In the genomic region with DNA sequence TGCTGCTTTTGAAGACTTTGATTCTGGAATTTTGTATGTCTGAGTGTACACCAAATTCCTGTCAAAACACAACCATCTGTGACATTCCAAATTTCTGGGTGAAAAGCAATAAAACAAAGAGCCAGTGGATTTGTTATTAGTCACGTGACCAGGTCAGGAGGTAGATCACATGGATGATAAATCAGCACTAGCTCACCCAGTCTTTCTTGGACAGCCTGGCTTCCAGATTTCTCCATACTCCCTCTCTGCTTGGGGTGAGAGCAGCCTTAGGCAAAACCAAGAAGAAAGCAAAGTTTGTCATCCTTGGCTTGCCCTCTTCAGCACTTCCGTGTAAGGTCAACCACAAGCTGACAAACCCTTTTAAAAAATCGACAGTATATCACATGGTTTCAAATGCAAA, we compare ENCODE assay signal across 20 cellular contexts.
DNase-seq lines count a peak whose midpoint lies in the region; ATAC-seq, FAIRE-seq and TF ChIP-seq lines count a peak whose summit lies in the region.
"Had no signal": no experiment of that assay in that cellular context is flagged by ENCODE, and none has a peak within 500 bp of the region (broad histone marks: within the 10 kb centered on the region; RNA-seq: fewer than 3 reads in every experiment).

No MANE protein-coding gene starts in this region.

- no peak overlapping the region for H3K27ac Mint-ChIP-seq in astrocyte (ENCODE audit: unreplicated experiment)
- H3K27ac Mint-ChIP-seq: activated CD4-positive, alpha-beta T cell treated with anti-CD3 and anti-CD28 coated beads, Interleukin-2, amount 10 ng/mL, durations not matched to agents 24 days and 14 days; activated naive CD4-positive, alpha-beta T cell treated with anti-CD3 and anti-CD28 coated beads, Interleukin-2, amount 50 U/mL, for 72 hours; immature natural killer cell; natural killer cell treated with Interleukin-12 subunit alpha and Interleukin-12 subunit beta and Interleukin-15 and Interleukin-18, amount 100 ng/mL, for 72 hours had no signal

- TF ChIP-seq POLR2A in A549 (IDR thresholded peaks at IDR 0.05; ENCODE audit: low read length), result no peak

- POLR2A ChIA-PET in A549 (lab: Yijun Ruan, JAX), result no interaction called here

- peaks cover 9% of the 10 kb centered on the region; the same call in 2 of the 3 replicates for H3K4me1 ChIP-seq in A549
- H3K4me1 ChIP-seq in astrocyte (ENCODE audit: insufficient read depth, low read length), result no peaks in the 10 kb centered on the region

- 74% methylated on average over 3 of the region's 3 CpGs for WGBS in A549 (ENCODE audit: missing lambda C conversion rate)

- DNase-seq in A549 (ENCODE audit: low read depth in 1 of 2, low spot score in 1 of 2) (no peak), GM04503 (ENCODE audit: low read depth) (peak; percentile 43), astrocyte (ENCODE audit: low read depth) (peak; percentile 41), fibroblast of villous mesenchyme (ENCODE audit: low read depth) (peak; percentile 29), cerebellar cortex (ENCODE audit: low spot score) (no peak), DMS 273 (lab: John Stamatoyannopoulos, UW; ENCODE audit: unreplicated experiment) (no peak), NCI-H1694 treated with DMSO at 0.1 percent for 48 hours (lab: John Stamatoyannopoulos, UW) (no peak), dorsolateral prefrontal cortex (no peak)
- DNase-seq: activated CD4-positive, alpha-beta T cell treated with anti-CD3 and anti-CD28 coated beads, Interleukin-2, amount 10 ng/mL, durations not matched to agents 24 days and 14 days; effector memory CD4-positive, alpha-beta T cell; glutamatergic neuron; immature natural killer cell; Karpas-422; NCI-H1417; NCI-H2227 treated with DMSO at 0.1 percent for 48 hours; stimulated activated CD4-positive, alpha-beta T cell treated with anti-CD3 and anti-CD28 coated beads, Interleukin-2, amount 100 ng/mL, for 24 hours had no signal

- no peaks in the 10 kb centered on the region for H3K79me2 ChIP-seq in astrocyte (ENCODE audit: insufficient read depth, low read length)

- H3K4me2 ChIP-seq in A549, result no peak overlapping the region
- H3K4me2 ChIP-seq in astrocyte (ENCODE audit: low read length), result no peak overlapping the region

- CTCF ChIA-PET in A549 (lab: Yijun Ruan, JAX), result interaction anchor here (1.4 kb wide), 1 partner anchor 8 kb away, joined by 3 read pairs; no protein-coding TSS in a partner anchor

- H3K27me3 ChIP-seq in astrocyte (ENCODE audit: insufficient read depth, low read length), result no peaks in the 10 kb centered on the region
- peaks cover 0 to 31% (median 0%) of the 10 kb centered on the region in 45 donors for H3K27me3 ChIP-seq in dorsolateral prefrontal cortex

- no peak for TF ChIP-seq EP300 in A549 (IDR thresholded peaks at IDR 0.05)

- ATAC-seq in A549, result no peak
- ATAC-seq: activated naive CD4-positive, alpha-beta T cell treated with anti-CD3 and anti-CD28 coated beads, Interleukin-2, amount 50 U/mL, for 72 hours; natural killer cell treated with Interleukin-12 subunit alpha and Interleukin-12 subunit beta and Interleukin-15 and Interleukin-18, amount 100 ng/mL, for 72 hours had no signal

- TF ChIP-seq RAD21 in A549 (conservative IDR thresholded peaks at IDR 0.05 in 1 of 2, IDR thresholded peaks at IDR 0.05 in 1 of 2), result no peak

- H2AFZ ChIP-seq in astrocyte (ENCODE audit: low read depth, low read length), result no peak overlapping the region

- H3K36me3 Mint-ChIP-seq in astrocyte (ENCODE audit: low read depth, unreplicated experiment), result no peaks in the 10 kb centered on the region
- H3K36me3 Mint-ChIP-seq: activated naive CD4-positive, alpha-beta T cell treated with anti-CD3 and anti-CD28 coated beads, Interleukin-2, amount 50 U/mL, for 72 hours; immature natural killer cell; natural killer cell treated with Interleukin-12 subunit alpha and Interleukin-12 subunit beta and Interleukin-15 and Interleukin-18, amount 100 ng/mL, for 72 hours had no signal

- H3K36me3 ChIP-seq in astrocyte (ENCODE audit: insufficient read depth, low read length), result no peaks in the 10 kb centered on the region

- H3K9me3 ChIP-seq in A549, result no peaks in the 10 kb centered on the region
- H3K9me3 ChIP-seq in astrocyte (ENCODE audit: insufficient read depth, low read depth, low read length), result no peaks in the 10 kb centered on the region

- H4K20me1 ChIP-seq in astrocyte (ENCODE audit: insufficient read depth, low read length), result no peaks in the 10 kb centered on the region

- H3K4me1 Mint-ChIP-seq in astrocyte (ENCODE audit: low read depth, unreplicated experiment), result no peaks in the 10 kb centered on the region
- H3K4me1 Mint-ChIP-seq: activated CD4-positive, alpha-beta T cell treated with anti-CD3 and anti-CD28 coated beads, Interleukin-2, amount 10 ng/mL, durations not matched to agents 24 days and 14 days; immature natural killer cell had no signal

- intact Hi-C loops in dorsolateral prefrontal cortex (cut with DNase I), result no loop called here

- H3K4me3 Mint-ChIP-seq in astrocyte (ENCODE audit: unreplicated experiment), result no peak overlapping the region
- H3K4me3 Mint-ChIP-seq: activated CD4-positive, alpha-beta T cell treated with anti-CD3 and anti-CD28 coated beads, Interleukin-2, amount 10 ng/mL, durations not matched to agents 24 days and 14 days; immature natural killer cell; natural killer cell treated with Interleukin-12 subunit alpha and Interleukin-12 subunit beta and Interleukin-15 and Interleukin-18, amount 100 ng/mL, for 72 hours had no signal

- H3K27ac ChIP-seq in A549 (no peak overlapping the region), astrocyte (ENCODE audit: low read depth, low read length) (no peak overlapping the region), dorsolateral prefrontal cortex (no peak overlapping the region)
- H3K27ac ChIP-seq: HL-60 had no signal

- H3K9ac ChIP-seq in astrocyte (ENCODE audit: low read length), result no peak overlapping the region

- H3K4me3 ChIP-seq in A549 (no peak overlapping the region), astrocyte (ENCODE audit: insufficient read depth, low read depth, low read length) (no peak overlapping the region), fibroblast of villous mesenchyme (ENCODE audit: low read depth, low read length) (no peak overlapping the region), dorsolateral prefrontal cortex (no peak overlapping the region)

- FAIRE-seq in A549 (lab: Jason Lieb, UNC), result peak; percentile 46
- peak; percentile 89 for FAIRE-seq in astrocyte (lab: Jason Lieb, UNC)
- FAIRE-seq: D721Med had no signal

- H3K27me3 Mint-ChIP-seq in astrocyte (ENCODE audit: low read depth, unreplicated experiment), result no peaks in the 10 kb centered on the region
- H3K27me3 Mint-ChIP-seq: activated CD4-positive, alpha-beta T cell treated with anti-CD3 and anti-CD28 coated beads, Interleukin-2, amount 10 ng/mL, durations not matched to agents 24 days and 14 days had no signal

- no peak for TF ChIP-seq CTCF in A549 (IDR thresholded peaks at IDR 0.05)
- TF ChIP-seq CTCF in astrocyte (IDR thresholded peaks at IDR 0.05; ENCODE audit: insufficient read depth, low read depth, low read length), result no peak
- TF ChIP-seq CTCF in fibroblast of villous mesenchyme (IDR thresholded peaks at IDR 0.05; ENCODE audit: insufficient read depth, low read depth, low read length), result no peak
- TF ChIP-seq CTCF in dorsolateral prefrontal cortex (IDR thresholded peaks at IDR 0.05 in 54 of 56, conservative IDR thresholded peaks at IDR 0.05 in 2 of 56; ENCODE audit: low read depth in 1 of 56, partially characterized antibody in 56 of 56), result no peak

- no peaks in the 10 kb centered on the region for H3K9me3 Mint-ChIP-seq in astrocyte (ENCODE audit: unreplicated experiment)
- H3K9me3 Mint-ChIP-seq: activated CD4-positive, alpha-beta T cell treated with anti-CD3 and anti-CD28 coated beads, Interleukin-2, amount 10 ng/mL, durations not matched to agents 24 days and 14 days; activated naive CD4-positive, alpha-beta T cell treated with anti-CD3 and anti-CD28 coated beads, Interleukin-2, amount 50 U/mL, for 72 hours; natural killer cell treated with Interleukin-12 subunit alpha and Interleukin-12 subunit beta and Interleukin-15 and Interleukin-18, amount 100 ng/mL, for 72 hours had no signal

TF ChIP-seq in A549, 52 proteins besides CTCF, POLR2A, EP300 and RAD21:
- TF ChIP-seq ZFP36 (IDR thresholded peaks at IDR 0.05; ENCODE audit: borderline replicate concordance, partially characterized antibody) (no peak), BHLHE40 (IDR thresholded peaks at IDR 0.05; ENCODE audit: low read depth, low read length) (no peak)
- TF ChIP-seq, protein P1, sequence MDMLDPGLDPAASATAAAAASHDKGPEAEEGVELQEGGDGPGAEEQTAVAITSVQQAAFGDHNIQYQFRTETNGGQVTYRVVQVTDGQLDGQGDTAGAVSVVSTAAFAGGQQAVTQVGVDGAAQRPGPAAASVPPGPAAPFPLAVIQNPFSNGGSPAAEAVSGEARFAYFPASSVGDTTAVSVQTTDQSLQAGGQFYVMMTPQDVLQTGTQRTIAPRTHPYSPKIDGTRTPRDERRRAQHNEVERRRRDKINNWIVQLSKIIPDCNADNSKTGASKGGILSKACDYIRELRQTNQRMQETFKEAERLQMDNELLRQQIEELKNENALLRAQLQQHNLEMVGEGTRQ (IDR thresholded peaks at IDR 0.05), result peak; percentile 58

Comparison
In these comparisons a context has a peak if more than half of its experiments do, and no peak if none do; other contexts are left out.
1. DNase-seq: peak in GM04503 (single experiment), astrocyte (single experiment) and fibroblast of villous mesenchyme (single experiment); none in A549 (0 of 2), cerebellar cortex (single experiment), DMS 273 (single experiment), NCI-H1694 treated with DMSO at 0.1 percent for 48 hours (single experiment) and dorsolateral prefrontal cortex (0 of 10).